Comparison of ENCODE assay signal across 8 cellular contexts in the genomic region with DNA sequence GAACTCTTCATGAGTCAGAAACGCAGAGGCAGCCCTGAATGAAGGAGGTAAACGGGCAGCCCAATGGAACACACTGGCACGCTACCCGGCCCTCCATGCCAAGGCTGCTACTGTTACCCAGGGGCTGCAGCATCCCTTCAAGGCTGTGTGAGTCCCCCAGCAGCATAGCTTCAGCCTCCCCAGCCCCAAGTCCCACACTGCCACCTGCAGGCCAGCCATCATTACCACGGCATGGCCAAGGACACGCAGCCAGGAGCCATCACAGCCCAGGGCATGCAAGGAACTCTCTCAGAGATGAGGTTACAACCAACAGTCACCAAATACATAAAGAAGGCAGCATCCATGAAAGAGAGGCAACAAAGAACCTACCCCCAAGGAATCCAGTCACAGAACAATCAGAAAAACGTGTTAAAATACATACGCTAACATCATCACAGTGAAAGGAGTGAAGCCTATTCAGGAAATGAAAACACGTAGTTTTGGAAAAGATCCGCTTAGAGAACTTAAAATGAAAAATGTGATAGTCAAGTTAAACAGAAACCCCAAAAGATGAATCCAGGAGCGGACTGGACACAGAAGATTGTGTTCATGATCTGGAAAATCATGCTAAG. TPM values are rescaled to one million over a fixed set of nuclear protein-coding genes. Genes with fewer than 3 reads are reported as not detected.
DNase-seq lines count a peak whose midpoint lies in the region; ATAC-seq and TF ChIP-seq lines count a peak whose summit lies in the region.

No MANE protein-coding gene starts in this region.

- H3K27me3 ChIP-seq in AG04450 (ENCODE audit: control insufficient read depth, insufficient read depth, low read length), result peaks cover 34% of the 10 kb centered on the region

- ATAC-seq in esophagus mucosa, result peak; percentile 71
- no peak for ATAC-seq in GM19463 (IDR thresholded peaks at IDR 0.05; ENCODE audit: unreplicated experiment)

- no peaks in the 10 kb centered on the region for H3K9me3 ChIP-seq in AG04450 (ENCODE audit: control insufficient read depth, insufficient read depth, low read length)

- no peak overlapping the region for H3K4me3 ChIP-seq in AG04450 (ENCODE audit: low read depth, low read length)

- POLR2A ChIA-PET in AG04450 (lab: Yijun Ruan, JAX), result no interaction called here

- DNase-seq in AG04450 (ENCODE audit: low read depth, low spot score) (no peak), GM13976 (ENCODE audit: low spot score) (peak; percentile 72), NCI-H526 treated with DMSO at 0.1 percent for 48 hours (lab: John Stamatoyannopoulos, UW) (peak; percentile 22), pons (ENCODE audit: low spot score) (peak; percentile 19), retina (no peak)
- DNase-seq in activated CD4-positive, alpha-beta T cell treated with anti-CD3 and anti-CD28 coated beads, Interleukin-2, amount 50 U/mL, for 48 hours, result peak; percentile 68 to 74

- in situ Hi-C loops in GM13976 (cut with MboI; ENCODE audit: low sequenced_read_pairs, unreplicated experiment), result loop anchor here (10.0 kb wide), 1 partner anchor 139 kb away; no protein-coding TSS in a partner anchor

- CTCF ChIA-PET in AG04450 (lab: Charles Lee), result interaction anchor here (1.0 to 1.3 kb wide), 4 partner anchors 14 to 144 kb away, joined by 3 to 7 read pairs (median 3); no protein-coding TSS in a partner anchor

- TF ChIP-seq CTCF in AG04450 (IDR thresholded peaks at IDR 0.05; ENCODE audit: low read depth, low read length) (peak; percentile 63), GM13976 (IDR thresholded peaks at IDR 0.05; ENCODE audit: borderline replicate concordance, control extremely low read depth, extremely low read depth, insufficient read depth, missing control alignments) (peak; percentile 63)

- H3K27ac ChIP-seq in AG04450 (ENCODE audit: low read depth, low read length), result no peak overlapping the region

RNA-seq across cellular contexts. Expression of a gene that starts 22.4 kb away (rescaled TPM):
- polyA plus RNA-seq in AG04450 (2011; rRNA removed), result not detected in 2 replicates
- polyA minus RNA-seq in AG04450 (2011; rRNA and poly(A)+ RNA removed), result 0.05 TPM in 1 of 2 replicates, not detected in the other
- 34.9 TPM for total RNA-seq in esophagus mucosa

RNA-seq across cellular contexts. Expression of a gene that starts 39.6 kb away (rescaled TPM):
- not detected in 2 replicates for polyA plus RNA-seq in AG04450 (2011; rRNA removed)
- not detected in 2 replicates for polyA minus RNA-seq in AG04450 (2011; rRNA and poly(A)+ RNA removed)
- 1.5 TPM for total RNA-seq in esophagus mucosa

Comparison
In these comparisons a context has a peak if more than half of its experiments do, and no peak if none do; other contexts are left out.
1. DNase-seq: peak in GM13976 (single experiment), NCI-H526 treated with DMSO at 0.1 percent for 48 hours (single experiment), activated CD4-positive, alpha-beta T cell treated with anti-CD3 and anti-CD28 coated beads, Interleukin-2, amount 50 U/mL, for 48 hours (2 of 2) and pons (single experiment); none in AG04450 (single experiment) and retina (single experiment).